In the genomic region with DNA sequence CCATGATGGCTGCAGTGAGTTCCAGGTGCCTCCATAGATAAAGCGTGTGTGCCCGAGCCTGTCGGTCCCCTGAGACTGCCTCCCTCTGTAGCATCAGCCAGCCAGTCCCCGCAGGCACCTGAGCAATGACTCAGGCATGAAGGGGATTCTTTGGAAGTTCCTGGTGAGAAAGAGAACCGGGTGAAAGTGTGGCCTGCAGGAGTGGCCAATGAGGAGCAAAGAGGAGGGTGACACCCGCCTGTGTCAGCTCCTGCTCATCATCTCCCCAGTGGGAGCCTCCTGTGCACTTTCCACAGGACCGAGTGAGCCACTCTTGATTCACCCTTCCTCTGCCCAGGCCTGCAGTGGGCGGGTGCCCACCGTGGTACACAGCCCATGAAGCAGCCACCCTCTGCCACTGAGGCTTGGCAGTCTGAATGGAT, we compare ENCODE assay signal across 11 cellular contexts.
DNase-seq lines count a peak whose midpoint lies in the region; ATAC-seq and TF ChIP-seq lines count a peak whose summit lies in the region.
"Had no signal": no experiment of that assay in that cellular context is flagged by ENCODE, and none has a peak within 500 bp of the region (broad histone marks: within the 10 kb centered on the region; RNA-seq: fewer than 3 reads in every experiment).

No MANE protein-coding gene starts in this region.

- H2BK12ac ChIP-seq in neuronal stem cell (ENCODE audit: low read length) = no peak overlapping the region

- TF ChIP-seq CTCF in BE2C (IDR thresholded peaks at IDR 0.05; ENCODE audit: low read depth, low read length) = no peak
- TF ChIP-seq CTCF in brain microvascular endothelial cell (IDR thresholded peaks at IDR 0.05; ENCODE audit: low read depth, low read length, missing control alignments) = no peak

- H3K4me2 ChIP-seq in neuronal stem cell (ENCODE audit: insufficient read depth, low read length, poor library complexity, severe bottlenecking) = no peak overlapping the region

- no peaks in the 10 kb centered on the region for H3K36me3 ChIP-seq in BE2C
- no peaks in the 10 kb centered on the region for H3K36me3 ChIP-seq in brain microvascular endothelial cell (replicated peaks)
- no peaks in the 10 kb centered on the region for H3K36me3 ChIP-seq in neuronal stem cell (replicated peaks in 1 of 2; ENCODE audit: control insufficient read depth in 2 of 2, insufficient read depth in 2 of 2, low read length in 2 of 2)

- in situ Hi-C loops in brain microvascular endothelial cell (cut with HindIII; ENCODE audit: low pct_ligation_motif_present, low sequenced_read_pairs) = no loop called here

- peak overlapping the region; percentile 23 for H4K8ac ChIP-seq in neuronal stem cell (ENCODE audit: low read depth, low read length)

- H3K4me1 ChIP-seq in BE2C (peaks cover 10% of the 10 kb centered on the region), neuronal stem cell (ENCODE audit: control insufficient read depth in 2 of 2, insufficient read depth in 1 of 2, low read depth in 1 of 2, low read length in 2 of 2) (no peaks in the 10 kb centered on the region)

- no peaks in the 10 kb centered on the region for H3K27me3 ChIP-seq in BE2C
- no peaks in the 10 kb centered on the region for H3K27me3 ChIP-seq in brain microvascular endothelial cell (replicated peaks)
- peaks cover 0 to 10% (median 0%) of the 10 kb centered on the region in 3 experiments for H3K27me3 ChIP-seq in neuronal stem cell (ENCODE audit: control insufficient read depth in 3 of 3, insufficient read depth in 3 of 3, low read depth in 1 of 3, low read length in 3 of 3)

- H2AFZ ChIP-seq in neuronal stem cell (ENCODE audit: low read length) = no peak overlapping the region

- no peak overlapping the region for H2AK5ac ChIP-seq in neuronal stem cell (ENCODE audit: low read depth, low read length)

- H2BK15ac ChIP-seq in neuronal stem cell (ENCODE audit: low read length) = peak overlapping the region; percentile 94

- H3K9ac ChIP-seq in neuronal stem cell (ENCODE audit: low read depth, low read length, poor library complexity) = no peak overlapping the region

- H3K4me3 ChIP-seq in BE2C (ENCODE audit: low read depth, low read length) (no peak overlapping the region), brain microvascular endothelial cell (ENCODE audit: low read depth, low read length) (no peak overlapping the region), neuronal stem cell (ENCODE audit: low read length in 2 of 2) (peak overlapping the region in 1 of 2 donors; percentile 4)

- no peak overlapping the region for H2BK120ac ChIP-seq in neuronal stem cell (ENCODE audit: low read depth, low read length)

- H2BK5ac ChIP-seq in neuronal stem cell (ENCODE audit: low read length) = no peak overlapping the region

- H3K4ac ChIP-seq in neuronal stem cell (ENCODE audit: low read length) = no peak overlapping the region

- H3K27ac ChIP-seq in brain microvascular endothelial cell (peak overlapping the region; percentile 95), neuronal stem cell (replicated peaks; ENCODE audit: low read length) (no peak overlapping the region)

- H4K91ac ChIP-seq in neuronal stem cell (ENCODE audit: low read depth, low read length, poor library complexity) = no peak overlapping the region

- H3K18ac ChIP-seq in neuronal stem cell (ENCODE audit: low read length) = peak overlapping the region; percentile 41

- no peak overlapping the region for H3K14ac ChIP-seq in neuronal stem cell (ENCODE audit: low read length)

- no CpG with 5 or more reads among the region's 9 CpGs for WGBS in neuronal stem cell (ENCODE audit: extremely low coverage in 2 of 2, insufficient read length in 2 of 2, insufficient replicate concordance in 1 of 2), 2 donors

- H3K79me1 ChIP-seq in neuronal stem cell (ENCODE audit: low read depth, low read length) = no peaks in the 10 kb centered on the region

- H3K23ac ChIP-seq in neuronal stem cell (ENCODE audit: low read depth, low read length, poor library complexity) = no peak overlapping the region

- no peaks in the 10 kb centered on the region for H3K9me3 ChIP-seq in BE2C
- no peaks in the 10 kb centered on the region for H3K9me3 ChIP-seq in neuronal stem cell (replicated peaks in 1 of 2; ENCODE audit: control insufficient read depth in 2 of 2, insufficient read depth in 1 of 2, low read depth in 1 of 2, low read length in 2 of 2)

- ATAC-seq in GM19452 (IDR thresholded peaks at IDR 0.05; ENCODE audit: unreplicated experiment) (no peak), HG02981 (IDR thresholded peaks at IDR 0.05; ENCODE audit: unreplicated experiment) (no peak)
- ATAC-seq: activated CD8-positive, alpha-beta T cell treated with anti-CD3 and anti-CD28 coated beads, Interleukin-2, amount 10 ng/mL, durations not matched to agents 7 days and 5 days had no signal

- DNase-seq in BE2C = peak; percentile 32
- DNase-seq in HT1080 (ENCODE audit: low read depth) = peak; percentile 98
- peak; percentile 63 for DNase-seq in brain microvascular endothelial cell
- DNase-seq in neuronal stem cell (ENCODE audit: low spot score) = no peak
- DNase-seq in NCI-H69 (lab: John Stamatoyannopoulos, UW) = no peak
- no peak for DNase-seq in NCI-H524 (lab: John Stamatoyannopoulos, UW)
- DNase-seq: activated CD8-positive, alpha-beta T cell treated with anti-CD3 and anti-CD28 coated beads, Interleukin-2, amount 10 ng/mL, durations not matched to agents 7 days and 5 days; caudate nucleus; occipital lobe had no signal

Comparison
In these comparisons a context has a peak if more than half of its experiments do, and no peak if none do; other contexts are left out.
1. DNase-seq: peak in BE2C (single experiment), HT1080 (single experiment) and brain microvascular endothelial cell (single experiment); none in neuronal stem cell (single experiment), NCI-H69 (single experiment) and NCI-H524 (0 of 2).